In the genomic region with DNA sequence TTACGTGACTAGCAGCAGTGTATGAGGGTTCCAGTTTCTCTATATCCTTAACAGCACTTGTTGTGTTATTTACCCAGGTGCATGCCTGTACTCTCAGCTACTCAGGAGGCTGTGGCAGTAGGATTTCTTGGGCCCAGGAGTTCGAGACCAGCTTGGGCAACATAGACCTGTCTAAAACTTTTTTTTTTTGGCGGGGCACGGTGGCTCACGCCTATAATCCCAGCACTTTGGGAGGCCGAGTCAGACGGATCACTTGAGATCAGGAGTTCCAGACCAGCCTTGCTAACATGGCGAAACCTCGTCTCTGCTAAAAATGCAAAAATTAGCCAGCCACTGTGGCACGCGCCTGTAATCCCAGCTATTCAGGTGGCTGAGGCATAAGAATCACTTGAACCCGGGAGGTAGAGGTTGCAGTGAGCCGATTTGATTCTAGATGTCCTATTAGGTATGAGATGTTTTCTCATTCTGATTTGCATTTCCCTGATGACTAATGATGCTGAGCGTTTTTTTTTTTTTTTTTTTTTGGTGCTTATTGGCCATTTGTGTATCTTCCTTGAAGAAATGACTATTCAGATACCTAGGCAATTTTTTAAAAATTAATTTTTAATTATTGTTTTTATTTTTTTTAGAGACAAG, we compare ENCODE assay signal across 1 cellular context.
A peak's percentile ranks its signal among the peaks of the same experiment; 100 is the strongest.
TF ChIP-seq lines count a peak whose summit lies in the region.

No MANE protein-coding gene starts in this region.

TF ChIP-seq in GM12878, 131 proteins besides CTCF, POLR2A, EP300 and RAD21:
- TF ChIP-seq RB1 (IDR thresholded peaks at IDR 0.05; ENCODE audit: borderline replicate concordance): no peak
- TF ChIP-seq MLLT1 (IDR thresholded peaks at IDR 0.05): peak; percentile 55; the same call in 1 of the 2 replicates
- peak; percentile 30; the same call in 1 of the 2 replicates for TF ChIP-seq SMARCA5 (IDR thresholded peaks at IDR 0.05)
- TF ChIP-seq ZNF384 (IDR thresholded peaks at IDR 0.05; ENCODE audit: borderline replicate concordance, low read depth, low read length): peak; percentile 29; the same call in 1 of the 2 replicates
